19 cellular contexts compared by ENCODE assay signal in the genomic region with DNA sequence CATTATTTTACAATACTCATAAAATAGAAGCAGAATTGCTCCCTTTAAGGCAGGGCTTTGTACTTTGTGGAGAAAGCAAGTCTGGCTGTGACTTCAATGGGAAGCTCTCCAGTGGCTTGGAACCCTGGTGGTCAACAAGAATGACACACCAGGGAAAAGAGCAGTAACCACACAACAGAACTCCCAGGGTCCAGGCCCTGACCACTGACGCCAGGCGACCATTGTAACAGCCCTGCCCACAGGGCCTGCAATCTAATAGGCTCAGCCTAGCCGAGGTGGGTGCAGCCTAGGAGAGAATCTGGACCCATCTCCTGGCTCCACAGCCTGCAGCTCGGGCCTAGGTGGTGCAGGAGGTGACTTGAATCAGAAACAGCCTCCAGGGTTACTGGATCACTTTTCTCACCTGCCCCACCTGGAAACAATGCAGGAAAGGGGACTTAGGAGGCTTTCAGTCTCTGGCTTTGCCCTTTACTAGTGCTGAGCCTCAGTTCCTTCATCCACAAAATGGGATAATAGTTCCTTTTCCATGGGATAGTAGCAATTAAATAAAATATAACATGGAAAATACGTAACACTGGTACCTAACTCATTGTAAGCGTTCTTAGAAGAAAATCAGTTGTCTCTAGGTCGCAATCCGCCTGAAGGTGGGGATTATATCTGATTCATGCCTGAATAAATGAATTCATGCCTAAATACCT.
"Had no signal": no experiment of that assay in that cellular context is flagged by ENCODE, and none has a peak within 500 bp of the region (broad histone marks: within the 10 kb centered on the region; RNA-seq: fewer than 3 reads in every experiment).

No MANE protein-coding gene starts in this region.

- H3K4me3 ChIP-seq: esophagus squamous epithelium, prostate gland, stomach, upper lobe of left lung had no signal

- ATAC-seq: activated CD8-positive, alpha-beta T cell treated with anti-CD3 and anti-CD28 coated beads for 36 hours; left lobe of liver; right cardiac atrium had no signal

- H3K9me3 ChIP-seq: esophagus squamous epithelium, prostate gland, stomach, upper lobe of left lung had no signal

- H3K27me3 ChIP-seq: esophagus squamous epithelium, stomach, upper lobe of left lung had no signal

- H3K36me3 ChIP-seq: esophagus squamous epithelium, prostate gland, stomach, upper lobe of left lung had no signal

- H3K27ac ChIP-seq: esophagus squamous epithelium, prostate gland, upper lobe of left lung had no signal

- FAIRE-seq: islet of Langerhans, small intestine had no signal

- DNase-seq: activated CD4-positive, alpha-beta T cell treated with anti-CD3 and anti-CD28 coated beads, Interleukin-2, amount 10 ng/mL, durations not matched to agents 24 days and 14 days; activated CD8-positive, alpha-beta T cell treated with anti-CD3 and anti-CD28 coated beads for 36 hours; activated naive CD4-positive, alpha-beta T cell treated with anti-CD3 and anti-CD28 coated beads, Interleukin-2, amount 10 ng/mL, durations not matched to agents 7 days and 5 days; activated T-cell treated with anti-CD3 and anti-CD28 coated beads, Interleukin-2, amount 50 U/mL, for 24 hours; aorta; dermis blood vessel endothelial cell; effector memory CD4-positive, alpha-beta T cell; esophagus squamous epithelium; naive B cell; right cardiac atrium; small intestine; stimulated activated CD4-positive, alpha-beta T cell treated with anti-CD3 and anti-CD28 coated beads, Interleukin-4, amount 100 ng/mL, for 1 hour; stomach; T-helper 1 cell; T-helper 9 cell; upper lobe of left lung had no signal
